23 cellular contexts compared by ENCODE assay signal in the genomic region with DNA sequence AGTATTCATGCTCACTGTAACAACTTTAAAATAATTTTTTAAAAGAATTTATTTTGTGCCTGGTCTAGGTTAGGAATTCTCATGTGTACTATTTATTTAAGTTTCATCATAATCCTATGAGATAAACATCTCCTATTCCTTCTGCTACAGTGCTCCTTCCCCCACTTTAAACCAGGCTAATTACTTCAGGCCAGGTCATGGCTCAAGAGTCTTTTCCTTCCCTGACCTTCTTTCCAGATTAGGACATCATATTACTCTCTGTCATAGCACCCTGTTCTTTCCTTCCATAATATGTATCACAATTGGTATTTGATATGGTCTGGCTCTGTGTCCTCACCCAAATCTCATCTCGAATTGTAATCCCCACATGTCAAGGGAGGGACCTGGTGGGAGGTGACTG.
DNase-seq lines count a peak whose midpoint lies in the region; ATAC-seq and TF ChIP-seq lines count a peak whose summit lies in the region.
"Had no signal": no experiment of that assay in that cellular context is flagged by ENCODE, and none has a peak within 500 bp of the region (broad histone marks: within the 10 kb centered on the region; RNA-seq: fewer than 3 reads in every experiment).

No MANE protein-coding gene starts in this region.

- CTCF ChIA-PET in PC-9 (lab: Charles Lee): no interaction called here

- WGBS in endodermal cell (ENCODE audit: insufficient coverage in 1 of 2, insufficient read length in 1 of 2), 2 experiments: 83% methylated on average over 1 of the region's 1 CpG; no CpG with 5 or more reads in 1 of the 2 experiments

- no peaks in the 10 kb centered on the region for H3K79me2 ChIP-seq in PC-9 (ENCODE audit: low read depth)

- POLR2A ChIA-PET in PC-9 (lab: Charles Lee; ENCODE audit: unreplicated experiment): no interaction called here

- H3K4me1 ChIP-seq in PC-9 (replicated peaks; ENCODE audit: insufficient read depth): peaks cover 33% of the 10 kb centered on the region
- peaks cover 9% of the 10 kb centered on the region for H3K4me1 ChIP-seq in endodermal cell (ENCODE audit: control insufficient read depth, insufficient read depth, low read length)
- H3K4me1 ChIP-seq: BLaER1 had no signal

- peak overlapping the region; percentile 30; the same call in 1 of the 2 replicates for H3K4me2 ChIP-seq in PC-9
- H3K4me2 ChIP-seq: BLaER1, GM23338 had no signal

- no TSS peak for BruUV-seq in PC-9 (replicated peaks; lab: Mats Ljungman, UMichigan)

- H3K27ac ChIP-seq in PC-9 (no peak overlapping the region), endodermal cell (ENCODE audit: low read depth, low read length) (no peak overlapping the region)
- H3K27ac ChIP-seq: 22Rv1, BLaER1, C4-2B had no signal

- ATAC-seq in sciatic nerve: peak; percentile 42
- ATAC-seq: CD8-positive, alpha-beta T cell; GM12878; GM23338 had no signal

- H3K27ac Mint-ChIP-seq in endodermal cell: no peak overlapping the region
- no peak overlapping the region for H3K27ac Mint-ChIP-seq in activated CD4-positive, alpha-beta T cell treated with anti-CD3 and anti-CD28 coated beads, Interleukin-2, amount 10 ng/mL, durations not matched to agents 24 days and 14 days
- H3K27ac Mint-ChIP-seq: B cell; CD4-positive, CD25-positive, alpha-beta regulatory T cell; CD8-positive, alpha-beta T cell; GM23338; HFFc6 had no signal

- H4K20me1 ChIP-seq in PC-9 (ENCODE audit: insufficient read depth): no peaks in the 10 kb centered on the region
- H4K20me1 ChIP-seq: BLaER1 had no signal

- H3K27me3 ChIP-seq in PC-9 (ENCODE audit: insufficient read depth, low read depth) (no peaks in the 10 kb centered on the region), endodermal cell (ENCODE audit: control insufficient read depth, insufficient read depth, low read length, poor library complexity, severe bottlenecking) (peaks cover 15% of the 10 kb centered on the region)
- H3K27me3 ChIP-seq: BLaER1 had no signal

- peak overlapping the region; percentile 8 for H3K9ac ChIP-seq in endodermal cell (ENCODE audit: extremely low read depth, low read length, poor library complexity, severe bottlenecking)
- H3K9ac ChIP-seq: BLaER1 had no signal

- H3K9me3 Mint-ChIP-seq in endodermal cell: no peaks in the 10 kb centered on the region
- H3K9me3 Mint-ChIP-seq in activated CD4-positive, alpha-beta T cell treated with anti-CD3 and anti-CD28 coated beads, Interleukin-2, amount 10 ng/mL, durations not matched to agents 24 days and 14 days: no peaks in the 10 kb centered on the region
- H3K9me3 Mint-ChIP-seq: CD4-positive, CD25-positive, alpha-beta regulatory T cell; CD8-positive, alpha-beta T cell; GM23338; HFFc6 had no signal

- intact Hi-C loops in PC-9 (cut with micrococcal nuclease; ENCODE audit: unreplicated experiment): no loop called here
- intact Hi-C loops in sciatic nerve (cut with DNase I): no loop called here
- intact Hi-C loops in activated CD4-positive, alpha-beta T cell treated with anti-CD3 and anti-CD28 coated beads, Interleukin-2, amount 10 ng/mL, durations not matched to agents 24 days and 14 days (cut with micrococcal nuclease): no loop called here

- H3K9me3 ChIP-seq in PC-9 (ENCODE audit: insufficient read depth, low read depth) (no peaks in the 10 kb centered on the region), endodermal cell (ENCODE audit: control insufficient read depth, low read length) (no peaks in the 10 kb centered on the region)
- H3K9me3 ChIP-seq: Caco-2, HAP-1 had no signal

- no peaks in the 10 kb centered on the region for H3K36me3 Mint-ChIP-seq in endodermal cell (ENCODE audit: low read depth)
- no peaks in the 10 kb centered on the region for H3K36me3 Mint-ChIP-seq in activated CD4-positive, alpha-beta T cell treated with anti-CD3 and anti-CD28 coated beads, Interleukin-2, amount 10 ng/mL, durations not matched to agents 24 days and 14 days (ENCODE audit: low read depth)

- H3K9me2 ChIP-seq in PC-9 (ENCODE audit: insufficient read depth): no peaks in the 10 kb centered on the region

- H3K36me3 ChIP-seq in PC-9 (ENCODE audit: low read depth): no peaks in the 10 kb centered on the region
- no peaks in the 10 kb centered on the region for H3K36me3 ChIP-seq in endodermal cell (ENCODE audit: control insufficient read depth, insufficient read depth, low read length)
- H3K36me3 ChIP-seq: BLaER1, HAP-1 had no signal

- DNase-seq in EH (ENCODE audit: low read depth): peak; percentile 7
- DNase-seq in PC-9: peak in 1 of 2 experiments; percentile 57
- no peak for DNase-seq in endodermal cell
- no peak for DNase-seq in sciatic nerve (ENCODE audit: low spot score)
- DNase-seq in stimulated activated CD4-positive, alpha-beta T cell treated with anti-CD3 and anti-CD28 coated beads, Interleukin-4, amount 100 ng/mL, for 24 hours: no peak
- no peak for DNase-seq in activated CD4-positive, alpha-beta T cell treated with anti-CD3 and anti-CD28 coated beads, Interleukin-2, amount 10 ng/mL, durations not matched to agents 24 days and 14 days
- no peak for DNase-seq in NCI-H510A (lab: John Stamatoyannopoulos, UW)
- DNase-seq in NCI-H526 treated with DMSO at 0.1 percent for 48 hours (lab: John Stamatoyannopoulos, UW): no peak
- DNase-seq: Caco-2; CD4-positive, CD25-positive, alpha-beta regulatory T cell; CD8-positive, alpha-beta T cell; DMS153; DND-41; EL; GDM1; HFFc6 had no signal

- peaks cover 22% of the 10 kb centered on the region for H3F3A ChIP-seq in PC-9 (ENCODE audit: insufficient read depth, low read depth)

- no peak overlapping the region for H2AFZ ChIP-seq in PC-9
- H2AFZ ChIP-seq: GM23338 had no signal

- H3K4me1 Mint-ChIP-seq in endodermal cell: peaks cover 25% of the 10 kb centered on the region
- H3K4me1 Mint-ChIP-seq in activated CD4-positive, alpha-beta T cell treated with anti-CD3 and anti-CD28 coated beads, Interleukin-2, amount 10 ng/mL, durations not matched to agents 24 days and 14 days: peaks cover 8% of the 10 kb centered on the region

- H3K4me3 ChIP-seq in PC-9: no peak overlapping the region
- no peak overlapping the region for H3K4me3 ChIP-seq in endodermal cell (ENCODE audit: low read length)
- H3K4me3 ChIP-seq: BLaER1, GM12878, GM23338, HAP-1 had no signal

- H3K4me3 Mint-ChIP-seq in endodermal cell: no peak overlapping the region
- H3K4me3 Mint-ChIP-seq in activated CD4-positive, alpha-beta T cell treated with anti-CD3 and anti-CD28 coated beads, Interleukin-2, amount 10 ng/mL, durations not matched to agents 24 days and 14 days: no peak overlapping the region
- H3K4me3 Mint-ChIP-seq: B cell; CD4-positive, CD25-positive, alpha-beta regulatory T cell; CD8-positive, alpha-beta T cell; GM23338; HFFc6 had no signal

- TF ChIP-seq CTCF in PC-9 (conservative IDR thresholded peaks at IDR 0.05) (no peak), endodermal cell (conservative IDR thresholded peaks at IDR 0.05) (no peak)

- peaks cover 15% of the 10 kb centered on the region for H3K27me3 Mint-ChIP-seq in endodermal cell (ENCODE audit: insufficient read depth)
- H3K27me3 Mint-ChIP-seq in activated CD4-positive, alpha-beta T cell treated with anti-CD3 and anti-CD28 coated beads, Interleukin-2, amount 10 ng/mL, durations not matched to agents 24 days and 14 days: no peaks in the 10 kb centered on the region
- H3K27me3 Mint-ChIP-seq: B cell; CD4-positive, CD25-positive, alpha-beta regulatory T cell had no signal
